ENCODE assay signal across 1 cellular context in the genomic region with DNA sequence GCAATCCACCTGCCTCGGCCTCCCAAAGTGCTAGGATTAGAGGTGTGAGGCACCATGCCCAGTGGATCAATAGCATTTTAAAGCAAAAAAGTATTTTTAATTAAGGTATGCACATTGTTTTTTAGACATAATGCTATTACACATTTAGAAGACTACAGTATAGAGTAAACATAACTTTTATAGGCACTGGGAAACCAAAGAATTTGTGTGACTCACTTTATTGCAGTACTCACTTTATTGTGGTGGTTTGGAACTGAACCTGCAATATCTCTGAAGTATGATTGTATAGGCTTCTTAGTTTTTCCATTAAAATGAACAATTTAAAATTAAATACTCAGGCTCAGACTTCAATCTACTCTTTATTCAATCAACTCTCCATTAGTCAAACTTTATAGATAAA.
TF ChIP-seq lines count a peak whose summit lies in the region.

No MANE protein-coding gene starts in this region.

TF ChIP-seq in endothelial cell of umbilical vein, 7 proteins besides CTCF, POLR2A, EP300 and RAD21:
- TF ChIP-seq GATA2 (IDR thresholded peaks at IDR 0.05; ENCODE audit: insufficient read depth, insufficient read length, low read depth, low read length) (no peak), FOS (IDR thresholded peaks at IDR 0.05; ENCODE audit: borderline replicate concordance, insufficient read depth, low read length) (peak; percentile 20)
